17 cellular contexts compared by ENCODE assay signal in the genomic region with DNA sequence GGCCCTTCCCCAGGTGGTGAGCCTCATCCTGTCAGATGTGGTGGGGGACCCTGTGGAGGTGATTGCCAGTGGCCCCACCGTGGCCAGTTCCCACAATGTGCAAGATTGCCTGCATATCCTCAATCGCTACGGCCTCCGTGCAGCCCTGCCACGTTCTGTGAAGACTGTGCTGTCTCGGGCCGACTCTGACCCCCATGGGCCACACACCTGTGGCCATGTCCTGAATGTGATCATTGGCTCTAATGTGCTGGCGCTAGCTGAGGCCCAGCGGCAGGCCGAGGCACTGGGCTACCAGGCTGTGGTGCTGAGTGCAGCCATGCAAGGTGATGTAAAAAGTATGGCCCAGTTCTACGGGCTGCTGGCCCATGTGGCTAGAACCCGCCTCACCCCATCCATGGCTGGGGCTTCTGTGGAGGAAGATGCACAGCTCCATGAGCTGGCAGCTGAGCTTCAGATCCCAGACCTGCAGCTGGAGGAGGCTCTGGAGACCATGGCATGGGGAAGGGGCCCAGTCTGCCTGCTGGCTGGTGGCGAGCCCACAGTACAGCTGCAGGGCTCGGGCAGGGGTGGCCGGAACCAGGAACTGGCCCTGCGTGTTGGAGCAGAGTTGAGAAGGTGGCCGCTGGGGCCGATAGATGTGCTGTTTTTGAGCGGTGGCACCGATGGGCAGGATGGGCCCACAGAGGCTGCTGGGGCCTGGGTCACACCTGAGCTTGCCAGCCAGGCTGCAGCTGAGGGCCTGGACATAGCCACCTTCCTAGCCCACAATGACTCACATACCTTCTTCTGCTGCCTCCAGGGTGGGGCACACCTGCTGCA.
"Had no signal": no experiment of that assay in that cellular context is flagged by ENCODE, and none has a peak within 500 bp of the region (broad histone marks: within the 10 kb centered on the region; RNA-seq: fewer than 3 reads in every experiment).

No MANE protein-coding gene starts in this region.

- H3K9me3 ChIP-seq: esophagus muscularis mucosa, neutrophil, suprapubic skin had no signal

- H3K4me3 Mint-ChIP-seq: activated T-helper 1 cell treated with anti-CD3 and anti-CD28 coated beads, Interleukin-12 subunit alpha, Interleukin-12 subunit beta, Interleukin-2, Interleukin-4 antibody, amounts not matched to agents 30 ng/mL and 10 ng/mL and 1 ng/mL, durations not matched to agents 14 hours and 24 hours and 36 hours had no signal

- H3K27me3 ChIP-seq: cardiac muscle cell, dorsolateral prefrontal cortex, esophagus muscularis mucosa, neutrophil, suprapubic skin had no signal

- H3K4me3 ChIP-seq: cardiac muscle cell, dorsolateral prefrontal cortex, esophagus muscularis mucosa, skin epidermis, suprapubic skin had no signal

- DNase-seq: activated CD4-positive, alpha-beta T cell treated with anti-CD3 and anti-CD28 coated beads for 4 hours; midbrain; naive B cell; SIG-M5; stimulated activated CD4-positive, alpha-beta T cell treated with anti-CD3 and anti-CD28 coated beads, Interleukin-4, amount 100 ng/mL, for 4 hours; stimulated activated CD8-positive, alpha-beta memory T cell treated with anti-CD3 and anti-CD28 coated beads, Interleukin-4, amount 100 ng/mL, for 48 hours; stimulated activated naive CD8-positive, alpha-beta T cell treated with anti-CD3 and anti-CD28 coated beads, Interleukin-15, Interleukin-2, amounts not matched to agents 100 U/mL and 50 U/mL, for 24 hours; T-helper 2 cell; trophoblast cell had no signal

- FAIRE-seq: endometrium had no signal

- H3K27ac ChIP-seq: cardiac muscle cell, dorsolateral prefrontal cortex, esophagus muscularis mucosa, neutrophil, skin epidermis, suprapubic skin had no signal

- H3K27me3 Mint-ChIP-seq: naive B cell had no signal

- H3K9me3 Mint-ChIP-seq: activated T-helper 1 cell treated with anti-CD3 and anti-CD28 coated beads, Interleukin-12 subunit alpha, Interleukin-12 subunit beta, Interleukin-2, Interleukin-4 antibody, amounts not matched to agents 30 ng/mL and 10 ng/mL and 1 ng/mL, durations not matched to agents 14 hours and 24 hours and 36 hours; naive B cell had no signal

- H3K27ac Mint-ChIP-seq: activated T-helper 1 cell treated with anti-CD3 and anti-CD28 coated beads, Interleukin-12 subunit alpha, Interleukin-12 subunit beta, Interleukin-2, Interleukin-4 antibody, amounts not matched to agents 30 ng/mL and 10 ng/mL and 1 ng/mL, durations not matched to agents 14 hours and 24 hours and 36 hours had no signal

- H3K36me3 ChIP-seq: cardiac muscle cell had no signal

- ATAC-seq: stimulated activated naive CD8-positive, alpha-beta T cell treated with anti-CD3 and anti-CD28 coated beads, Interleukin-15, Interleukin-2, amounts not matched to agents 100 U/mL and 50 U/mL, for 24 hours had no signal
